In genomic region chr2:201960300-201960699, GRCh38 we compare ENCODE assay signal across 20 cellular contexts.
"Had no signal": no experiment of that assay in that cellular context is flagged by ENCODE, and none has a peak within 500 bp of the region (broad histone marks: within the 10 kb centered on the region; RNA-seq: fewer than 3 reads in every experiment).

No MANE protein-coding gene starts in this region.

- FAIRE-seq: colon, small intestine, TTC549 had no signal

- DNase-seq: activated CD4-positive, alpha-beta memory T cell treated with anti-CD3 and anti-CD28 coated beads, Interleukin-2, amount 10 ng/mL, durations not matched to agents 7 days and 5 days; activated CD4-positive, alpha-beta T cell treated with anti-CD3 and anti-CD28 coated beads for 4 hours; activated CD8-positive, alpha-beta memory T cell treated with anti-CD3 and anti-CD28 coated beads, Interleukin-2, amount 10 ng/mL, durations not matched to agents 7 days and 5 days; foreskin melanocyte; glutamatergic neuron; islet precursor cell; nephron progenitor cell; psoas muscle; right cardiac atrium; small intestine; stimulated activated CD4-positive, alpha-beta T cell treated with anti-CD3 and anti-CD28 coated beads, Interleukin-15, amount 100 ng/mL, for 24 hours; stimulated activated CD4-positive, alpha-beta T cell treated with anti-CD3 and anti-CD28 coated beads, Interleukin-2, amount 100 ng/mL, for 48 hours; stimulated activated naive CD8-positive, alpha-beta T cell treated with anti-CD3 and anti-CD28 coated beads, Interleukin-15, amount 100 ng/mL, for 72 hours had no signal

- H3K4me1 Mint-ChIP-seq: activated CD4-positive, alpha-beta memory T cell treated with anti-CD3 and anti-CD28 coated beads, Interleukin-2, amount 10 ng/mL, durations not matched to agents 7 days and 5 days; activated CD8-positive, alpha-beta memory T cell treated with anti-CD3 and anti-CD28 coated beads, Interleukin-2, amount 10 ng/mL, durations not matched to agents 7 days and 5 days had no signal

- ATAC-seq: activated CD8-positive, alpha-beta memory T cell treated with anti-CD3 and anti-CD28 coated beads, Interleukin-2, amount 10 ng/mL, durations not matched to agents 7 days and 5 days; psoas muscle; right cardiac atrium; stimulated activated naive CD8-positive, alpha-beta T cell treated with anti-CD3 and anti-CD28 coated beads, Interleukin-15, amount 100 ng/mL, for 72 hours had no signal

- H3K4me3 Mint-ChIP-seq: activated CD4-positive, alpha-beta memory T cell treated with anti-CD3 and anti-CD28 coated beads, Interleukin-2, amount 10 ng/mL, durations not matched to agents 7 days and 5 days; activated CD8-positive, alpha-beta memory T cell treated with anti-CD3 and anti-CD28 coated beads, Interleukin-2, amount 10 ng/mL, durations not matched to agents 7 days and 5 days; activated naive CD8-positive, alpha-beta T cell; mesothelial cell of epicardium; nephron progenitor cell; stimulated activated naive CD8-positive, alpha-beta T cell treated with anti-CD3 and anti-CD28 coated beads, Interleukin-15, amount 100 ng/mL, for 72 hours; T-helper 2 cell treated with Interferon-gamma antibody and Interleukin-4, amounts not matched to agents 5 μg/mL and 100 μg/mL, for 36 hours; type B pancreatic cell had no signal

- H3K27ac ChIP-seq: psoas muscle had no signal

- H3K36me3 Mint-ChIP-seq: activated CD8-positive, alpha-beta memory T cell treated with anti-CD3 and anti-CD28 coated beads, Interleukin-2, amount 10 ng/mL, durations not matched to agents 7 days and 5 days; activated naive CD8-positive, alpha-beta T cell; mesothelial cell of epicardium; type B pancreatic cell had no signal

- H3K4me3 ChIP-seq: lung, psoas muscle had no signal

- H3K27ac Mint-ChIP-seq: activated CD4-positive, alpha-beta memory T cell treated with anti-CD3 and anti-CD28 coated beads, Interleukin-2, amount 10 ng/mL, durations not matched to agents 7 days and 5 days; activated CD8-positive, alpha-beta memory T cell treated with anti-CD3 and anti-CD28 coated beads, Interleukin-2, amount 10 ng/mL, durations not matched to agents 7 days and 5 days; activated naive CD8-positive, alpha-beta T cell; mesothelial cell of epicardium; stimulated activated naive CD8-positive, alpha-beta T cell treated with anti-CD3 and anti-CD28 coated beads, Interleukin-15, amount 100 ng/mL, for 72 hours; T-helper 2 cell treated with Interferon-gamma antibody and Interleukin-4, amounts not matched to agents 5 μg/mL and 100 μg/mL, for 36 hours; type B pancreatic cell had no signal

- H3K9me3 Mint-ChIP-seq: activated CD4-positive, alpha-beta memory T cell treated with anti-CD3 and anti-CD28 coated beads, Interleukin-2, amount 10 ng/mL, durations not matched to agents 7 days and 5 days; mesothelial cell of epicardium; nephron progenitor cell; stimulated activated naive CD8-positive, alpha-beta T cell treated with anti-CD3 and anti-CD28 coated beads, Interleukin-15, amount 100 ng/mL, for 72 hours; T-helper 2 cell treated with Interferon-gamma antibody and Interleukin-4, amounts not matched to agents 5 μg/mL and 100 μg/mL, for 36 hours; type B pancreatic cell had no signal

- H3K9me3 ChIP-seq: psoas muscle had no signal
